In the genomic region with DNA sequence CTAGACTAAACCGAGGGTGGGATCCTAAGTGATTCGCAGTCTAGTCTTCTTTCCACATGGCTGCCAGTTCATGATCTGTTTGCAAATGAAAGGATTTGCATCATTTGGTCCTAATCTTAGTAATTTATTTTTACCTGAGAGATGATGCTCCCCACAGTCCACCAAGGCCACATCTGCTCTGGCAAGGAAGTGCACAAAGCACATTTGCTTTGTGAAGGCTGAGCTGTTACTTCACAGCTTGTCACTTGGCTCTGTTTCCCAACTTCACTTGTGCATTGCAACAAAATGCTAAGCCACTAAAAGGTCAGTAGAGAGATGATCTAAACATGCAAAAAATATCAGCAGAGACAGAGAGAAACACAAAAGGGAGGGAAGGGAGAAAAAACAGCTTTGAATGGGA, we compare ENCODE assay signal across 18 cellular contexts.
DNase-seq lines count a peak whose midpoint lies in the region; ATAC-seq and TF ChIP-seq lines count a peak whose summit lies in the region.
"Had no signal": no experiment of that assay in that cellular context is flagged by ENCODE, and none has a peak within 500 bp of the region (broad histone marks: within the 10 kb centered on the region; RNA-seq: fewer than 3 reads in every experiment).

No MANE protein-coding gene starts in this region.

- WGBS in hepatocyte (ENCODE audit: low lambda C conversion rate, missing lambda C conversion rate): 85% methylated on average over 2 of the region's 2 CpGs

- H3K27ac ChIP-seq in AG04450 (ENCODE audit: low read depth, low read length) (no peak overlapping the region), Karpas-422 (ENCODE audit: low read length) (peak overlapping the region; percentile 97), hepatocyte (peak overlapping the region; percentile 27)
- H3K27ac ChIP-seq: KMS-11 had no signal

- H4K20me1 ChIP-seq in Karpas-422 (ENCODE audit: insufficient read depth, low read depth, low read length) (no peaks in the 10 kb centered on the region), hepatocyte (ENCODE audit: insufficient read depth, poor library complexity, severe bottlenecking) (no peaks in the 10 kb centered on the region)

- H3K79me2 ChIP-seq in Karpas-422 (ENCODE audit: low read length) (no peaks in the 10 kb centered on the region), hepatocyte (no peaks in the 10 kb centered on the region)

- H3K4me3 ChIP-seq in AG04450 (ENCODE audit: low read depth, low read length) (no peak overlapping the region), Karpas-422 (ENCODE audit: low read length) (peak overlapping the region; percentile 23), hepatocyte (no peak overlapping the region)

- peak overlapping the region; percentile 57 for H3K9ac ChIP-seq in Karpas-422 (ENCODE audit: low read length)
- H3K9ac ChIP-seq: KMS-11 had no signal

- H3K9me3 Mint-ChIP-seq in activated CD4-positive, alpha-beta T cell treated with anti-CD3 and anti-CD28 coated beads, Interleukin-2, amount 10 ng/mL, durations not matched to agents 24 days and 14 days: no peaks in the 10 kb centered on the region
- H3K9me3 Mint-ChIP-seq: activated T-cell treated with anti-CD3 and anti-CD28 coated beads, Interleukin-2, amount 50 U/mL, for 72 hours; stimulated activated naive CD8-positive, alpha-beta T cell treated with anti-CD3 and anti-CD28 coated beads, Interleukin-15, amount 100 ng/mL, for 72 hours had no signal

- no peaks in the 10 kb centered on the region for H3K36me3 ChIP-seq in Karpas-422 (ENCODE audit: insufficient read depth, low read length)
- H3K36me3 ChIP-seq in hepatocyte (replicated peaks; ENCODE audit: insufficient read depth, low read depth): no peaks in the 10 kb centered on the region

- H3K36me3 Mint-ChIP-seq in activated CD4-positive, alpha-beta T cell treated with anti-CD3 and anti-CD28 coated beads, Interleukin-2, amount 10 ng/mL, durations not matched to agents 24 days and 14 days (ENCODE audit: low read depth): no peaks in the 10 kb centered on the region

- POLR2A ChIA-PET in AG04450 (lab: Yijun Ruan, JAX) (interaction anchor here (0.6 kb wide), 1 partner anchor 335 kb away, joined by 5 read pairs; no protein-coding TSS in a partner anchor), GM10248 (lab: Yijun Ruan, JAX) (no interaction called here)

- H3K27me3 ChIP-seq in AG04450 (ENCODE audit: control insufficient read depth, insufficient read depth, low read length) (no peaks in the 10 kb centered on the region), Karpas-422 (ENCODE audit: low read length) (no peaks in the 10 kb centered on the region), hepatocyte (no peaks in the 10 kb centered on the region)

- H3K4me2 ChIP-seq in Karpas-422 (ENCODE audit: low read depth, low read length, poor library complexity, severe bottlenecking) (peak overlapping the region; percentile 71), hepatocyte (no peak overlapping the region)
- H3K4me2 ChIP-seq: KMS-11 had no signal

- DNase-seq in AG04450 (ENCODE audit: low read depth, low spot score): peak; percentile 10
- DNase-seq in Karpas-422: peak; percentile 95
- DNase-seq in cerebellum (ENCODE audit: low spot score): peak; percentile 64
- DNase-seq in hepatocyte (ENCODE audit: low spot score): peak; percentile 22
- DNase-seq in activated CD4-positive, alpha-beta T cell treated with anti-CD3 and anti-CD28 coated beads, Interleukin-2, amount 10 ng/mL, durations not matched to agents 24 days and 14 days: no peak
- DNase-seq in D341Med (ENCODE audit: low spot score): no peak
- no peak for DNase-seq in GM10248 (ENCODE audit: extremely low spot score)
- DNase-seq: activated CD4-positive, alpha-beta T cell treated with anti-CD3 and anti-CD28 coated beads, Interleukin-2, amount 50 U/mL, for 48 hours; activated T-cell treated with anti-CD3 and anti-CD28 coated beads, Interleukin-2, amount 50 U/mL, for 72 hours; Caco-2; hypothalamus; NCI-H146; PC-3; posterior cingulate gyrus; stimulated activated naive CD8-positive, alpha-beta T cell treated with anti-CD3 and anti-CD28 coated beads, Interleukin-15, amount 100 ng/mL, for 72 hours had no signal

- TF ChIP-seq CTCF in AG04450 (IDR thresholded peaks at IDR 0.05; ENCODE audit: low read depth, low read length): no peak
- no peak for TF ChIP-seq CTCF in hepatocyte (IDR thresholded peaks at IDR 0.05; ENCODE audit: poor library complexity)
- no peak for TF ChIP-seq CTCF in GM10248 (IDR thresholded peaks at IDR 0.05; ENCODE audit: control extremely low read depth, extremely low read depth, low read depth, missing control alignments)

- no peak overlapping the region for H3K27ac Mint-ChIP-seq in activated CD4-positive, alpha-beta T cell treated with anti-CD3 and anti-CD28 coated beads, Interleukin-2, amount 10 ng/mL, durations not matched to agents 24 days and 14 days
- H3K27ac Mint-ChIP-seq: activated T-cell treated with anti-CD3 and anti-CD28 coated beads, Interleukin-2, amount 50 U/mL, for 72 hours; stimulated activated naive CD8-positive, alpha-beta T cell treated with anti-CD3 and anti-CD28 coated beads, Interleukin-15, amount 100 ng/mL, for 72 hours had no signal

- CTCF ChIA-PET in AG04450 (lab: Charles Lee): interaction anchor here (0.6 kb wide), 1 partner anchor 111 kb away, joined by 4 read pairs; no protein-coding TSS in a partner anchor
- CTCF ChIA-PET in GM10248 (lab: Yijun Ruan, JAX): interaction anchor here (1.0 kb wide), 1 partner anchor 20 kb away, joined by 3 read pairs; no protein-coding TSS in a partner anchor

- peaks cover 2% of the 10 kb centered on the region for H3K27me3 Mint-ChIP-seq in activated CD4-positive, alpha-beta T cell treated with anti-CD3 and anti-CD28 coated beads, Interleukin-2, amount 10 ng/mL, durations not matched to agents 24 days and 14 days

- H3K9me3 ChIP-seq in AG04450 (ENCODE audit: control insufficient read depth, insufficient read depth, low read length) (no peaks in the 10 kb centered on the region), Karpas-422 (ENCODE audit: low read length) (no peaks in the 10 kb centered on the region), hepatocyte (ENCODE audit: low read depth) (no peaks in the 10 kb centered on the region)
- H3K9me3 ChIP-seq: Caco-2 had no signal

- no peaks in the 10 kb centered on the region for H3K9me2 ChIP-seq in Karpas-422 (replicated peaks; ENCODE audit: insufficient read depth, low read length)
- H3K9me2 ChIP-seq in hepatocyte (replicated peaks; ENCODE audit: insufficient read depth): no peaks in the 10 kb centered on the region

- no peak for ATAC-seq in HG02840 (IDR thresholded peaks at IDR 0.05; ENCODE audit: low FRiP score, unreplicated experiment)
- ATAC-seq: activated T-cell treated with anti-CD3 and anti-CD28 coated beads, Interleukin-2, amount 50 U/mL, for 72 hours; PC-3; SK-N-SH treated with all-trans-retinoic acid at 6 μM for 48 hours; stimulated activated naive CD8-positive, alpha-beta T cell treated with anti-CD3 and anti-CD28 coated beads, Interleukin-15, amount 100 ng/mL, for 72 hours had no signal

- no peak overlapping the region for H3K4me3 Mint-ChIP-seq in activated CD4-positive, alpha-beta T cell treated with anti-CD3 and anti-CD28 coated beads, Interleukin-2, amount 10 ng/mL, durations not matched to agents 24 days and 14 days
- H3K4me3 Mint-ChIP-seq: activated T-cell treated with anti-CD3 and anti-CD28 coated beads, Interleukin-2, amount 50 U/mL, for 72 hours; stimulated activated naive CD8-positive, alpha-beta T cell treated with anti-CD3 and anti-CD28 coated beads, Interleukin-15, amount 100 ng/mL, for 72 hours had no signal

- peaks cover 74% of the 10 kb centered on the region for H3K4me1 ChIP-seq in Karpas-422 (ENCODE audit: low read length)
- peaks cover 9% of the 10 kb centered on the region for H3K4me1 ChIP-seq in hepatocyte (ENCODE audit: insufficient read depth)

- no peaks in the 10 kb centered on the region for H3K4me1 Mint-ChIP-seq in activated CD4-positive, alpha-beta T cell treated with anti-CD3 and anti-CD28 coated beads, Interleukin-2, amount 10 ng/mL, durations not matched to agents 24 days and 14 days
- H3K4me1 Mint-ChIP-seq: stimulated activated naive CD8-positive, alpha-beta T cell treated with anti-CD3 and anti-CD28 coated beads, Interleukin-15, amount 100 ng/mL, for 72 hours had no signal

- intact Hi-C loops in activated CD4-positive, alpha-beta T cell treated with anti-CD3 and anti-CD28 coated beads, Interleukin-2, amount 10 ng/mL, durations not matched to agents 24 days and 14 days (cut with micrococcal nuclease): no loop called here

- H2AFZ ChIP-seq in Karpas-422 (ENCODE audit: low read length) (no peak overlapping the region), hepatocyte (no peak overlapping the region)

Comparison
In these comparisons a context has a peak if more than half of its experiments do, and no peak if none do; other contexts are left out.
1. DNase-seq: peak in AG04450 (single experiment), Karpas-422 (single experiment), cerebellum (single experiment) and hepatocyte (single experiment); none in activated CD4-positive, alpha-beta T cell treated with anti-CD3 and anti-CD28 coated beads, Interleukin-2, amount 10 ng/mL, durations not matched to agents 24 days and 14 days (single experiment), D341Med (single experiment) and GM10248 (single experiment).